19 cellular contexts compared by ENCODE assay signal in genomic region chr15:88377509-88377908, GRCh38.
DNase-seq lines count a peak whose midpoint lies in the region; ATAC-seq, FAIRE-seq and TF ChIP-seq lines count a peak whose summit lies in the region.
"Had no signal": no experiment of that assay in that cellular context is flagged by ENCODE, and none has a peak within 500 bp of the region (broad histone marks: within the 10 kb centered on the region; RNA-seq: fewer than 3 reads in every experiment).

No MANE protein-coding gene starts in this region.

- no peak overlapping the region for H3K4me2 ChIP-seq in A549
- no peak overlapping the region for H3K4me2 ChIP-seq in GM23248 (ENCODE audit: unreplicated experiment)
- no peak overlapping the region for H3K4me2 ChIP-seq in K562 (ENCODE audit: insufficient read depth, low read length)
- no peak overlapping the region for H3K4me2 ChIP-seq in osteoblast (ENCODE audit: insufficient read depth, low read length)
- H3K4me2 ChIP-seq: GM23338 had no signal

- H3K27ac ChIP-seq in A549 (peak overlapping the region; percentile 84 to 90), GM23248 (peak overlapping the region; percentile 91), K562 (ENCODE audit: extremely low read depth, low read depth, low read length) (no peak overlapping the region), osteoblast (ENCODE audit: low read depth, low read length) (peak overlapping the region; percentile 99), WERI-Rb-1 (no peak overlapping the region)
- H3K27ac ChIP-seq: C4-2B, HL-60 had no signal

- H3K27me3 ChIP-seq in GM23248 (replicated peaks; ENCODE audit: insufficient read depth) (no peaks in the 10 kb centered on the region), K562 (ENCODE audit: control insufficient read depth in 2 of 2, insufficient read depth in 2 of 2, low read length in 2 of 2) (peaks cover 0 to 3% of the 10 kb centered on the region in 2 experiments; a peak in 1 of 5 replicates), osteoblast (ENCODE audit: insufficient read depth, low read length) (no peaks in the 10 kb centered on the region), WERI-Rb-1 (ENCODE audit: insufficient read depth, low read depth, severe bottlenecking) (peaks cover 70% of the 10 kb centered on the region)

- no peak overlapping the region for H3K4me3 ChIP-seq in A549
- H3K4me3 ChIP-seq in GM23248 = no peak overlapping the region
- H3K4me3 ChIP-seq in K562 = no peak overlapping the region
- H3K4me3 ChIP-seq in osteoblast (ENCODE audit: insufficient read depth, low read length) = no peak overlapping the region
- no peak overlapping the region for H3K4me3 ChIP-seq in WERI-Rb-1 (ENCODE audit: low read depth, low read length)
- H3K4me3 ChIP-seq: GM23338 had no signal

- FAIRE-seq in A549 (lab: Jason Lieb, UNC) = no peak
- FAIRE-seq in K562 (lab: Jason Lieb, UNC) = no peak
- FAIRE-seq: GM12892, GM18507 had no signal

- H4K20me1 ChIP-seq in GM23248 (ENCODE audit: insufficient read depth) = no peaks in the 10 kb centered on the region
- H4K20me1 ChIP-seq in K562 (replicated peaks; ENCODE audit: control insufficient read depth, insufficient read depth, low read length) = no peaks in the 10 kb centered on the region; the same call in 1 of the 2 replicates
- no peaks in the 10 kb centered on the region for H4K20me1 ChIP-seq in osteoblast (ENCODE audit: insufficient read depth, low read length)

- BruUV-seq in K562 (replicated peaks; lab: Mats Ljungman, UMichigan) = no TSS peak

- H2AFZ ChIP-seq in GM23248 = no peak overlapping the region
- H2AFZ ChIP-seq in K562 (ENCODE audit: low read depth, low read length) = no peak overlapping the region
- no peak overlapping the region for H2AFZ ChIP-seq in osteoblast (ENCODE audit: low read length)
- H2AFZ ChIP-seq: GM23338 had no signal

- no peaks in the 10 kb centered on the region for H3K79me2 ChIP-seq in GM23248 (ENCODE audit: insufficient read depth)
- H3K79me2 ChIP-seq in K562 (ENCODE audit: control insufficient read depth, insufficient read depth, low read length) = no peaks in the 10 kb centered on the region
- H3K79me2 ChIP-seq in osteoblast (ENCODE audit: insufficient read depth, low read length) = no peaks in the 10 kb centered on the region

- intact Hi-C loops in K562 (cut with micrococcal nuclease) = no loop called here

- WGBS in A549 (ENCODE audit: missing lambda C conversion rate) = 44% methylated on average over 2 of the region's 2 CpGs
- WGBS in GM23248 (ENCODE audit: low coverage in 1 of 2, low lambda C conversion rate in 2 of 2, missing lambda C conversion rate in 2 of 2), 2 experiments = 67 to 82% methylated on average over 2 of the region's 2 CpGs
- WGBS in K562 (ENCODE audit: insufficient coverage, low coverage, missing lambda C conversion rate) = 3% methylated on average over 2 of the region's 2 CpGs

- no peak for TF ChIP-seq POLR2A in A549 (IDR thresholded peaks at IDR 0.05; ENCODE audit: low read length)
- TF ChIP-seq POLR2A in K562 (conservative IDR thresholded peaks at IDR 0.05) = no peak

- CTCF ChIA-PET in A549 (lab: Yijun Ruan, JAX) = no interaction called here
- CTCF ChIA-PET in K562 (lab: Yijun Ruan, JAX; ENCODE audit: low intra/inter-chr PET ratio) = no interaction called here

- H3F3A ChIP-seq in GM23248 (ENCODE audit: insufficient read depth) = peaks cover 42% of the 10 kb centered on the region

- H3K36me3 ChIP-seq in GM23248 (ENCODE audit: low read depth) (no peaks in the 10 kb centered on the region), K562 (ENCODE audit: control insufficient read depth, insufficient read depth, low read length) (no peaks in the 10 kb centered on the region), osteoblast (ENCODE audit: insufficient read depth, low read length) (no peaks in the 10 kb centered on the region), WERI-Rb-1 (no peaks in the 10 kb centered on the region)

- POLR2A ChIA-PET in A549 (lab: Yijun Ruan, JAX) = no interaction called here
- POLR2A ChIA-PET in K562 (lab: Yijun Ruan, JAX) = no interaction called here

- H3K4me1 ChIP-seq in A549 (peaks cover 54% of the 10 kb centered on the region), GM23248 (ENCODE audit: insufficient read depth) (peaks cover 47% of the 10 kb centered on the region), K562 (replicated peaks in 1 of 2; ENCODE audit: control insufficient read depth in 2 of 2, insufficient read depth in 2 of 2, low read length in 2 of 2) (no peaks in the 10 kb centered on the region), osteoblast (ENCODE audit: insufficient read depth, low read length) (peaks cover 48% of the 10 kb centered on the region)

- H3K9me2 ChIP-seq in GM23248 (ENCODE audit: insufficient read depth) = no peaks in the 10 kb centered on the region

- H3K9me3 ChIP-seq in A549 (peaks cover 5% of the 10 kb centered on the region; the same call in 2 of the 3 replicates), GM23248 (ENCODE audit: low read depth) (no peaks in the 10 kb centered on the region), K562 (replicated peaks; ENCODE audit: control insufficient read depth, insufficient read depth, low read depth, low read length) (no peaks in the 10 kb centered on the region), osteoblast (ENCODE audit: low read depth, low read length) (no peaks in the 10 kb centered on the region), WERI-Rb-1 (ENCODE audit: severe bottlenecking) (no peaks in the 10 kb centered on the region)

- in situ Hi-C loops in GM23248 (cut with MboI) = no loop called here
- in situ Hi-C loops in K562 (cut with MboI) = no loop called here

- H3K9ac ChIP-seq in GM23248 (no peak overlapping the region), K562 (ENCODE audit: insufficient read depth in 1 of 2, low read depth in 2 of 2, low read length in 2 of 2) (no peak overlapping the region)

- ATAC-seq in A549 (no peak), K562 (no peak), HG03045 (IDR thresholded peaks at IDR 0.05; ENCODE audit: unreplicated experiment) (no peak), HG03457 (IDR thresholded peaks at IDR 0.05; ENCODE audit: unreplicated experiment) (no peak)
- ATAC-seq: GM23338, HCT116 had no signal

- no peak for TF ChIP-seq CTCF in A549 (IDR thresholded peaks at IDR 0.05)
- no peak for TF ChIP-seq CTCF in K562 (IDR thresholded peaks at IDR 0.05 in 2 of 3, conservative IDR thresholded peaks at IDR 0.05 in 1 of 3; ENCODE audit: insufficient read depth in 2 of 3, low read depth in 1 of 3, low read length in 3 of 3)
- TF ChIP-seq CTCF in osteoblast (IDR thresholded peaks at IDR 0.05; ENCODE audit: extremely low read depth, low read depth, low read length) = no peak
- TF ChIP-seq CTCF in WERI-Rb-1 (IDR thresholded peaks at IDR 0.05; ENCODE audit: low read depth, low read length) = no peak

- TF ChIP-seq RAD21 in A549 (conservative IDR thresholded peaks at IDR 0.05 in 1 of 2, IDR thresholded peaks at IDR 0.05 in 1 of 2) = no peak
- TF ChIP-seq RAD21 in K562 (CRISPR knock-in tag; conservative IDR thresholded peaks at IDR 0.05 in 1 of 2, IDR thresholded peaks at IDR 0.05 in 1 of 2) = no peak

- TF ChIP-seq EP300 in A549 (IDR thresholded peaks at IDR 0.05) (no peak), K562 (IDR thresholded peaks at IDR 0.05; ENCODE audit: low read length) (no peak)

- DNase-seq in A549 (ENCODE audit: low read depth in 1 of 2, low spot score in 1 of 2) = no peak
- no peak for DNase-seq in GM23248
- DNase-seq in K562 (ENCODE audit: extremely low read depth in 1 of 4, low spot score in 3 of 4) = no peak
- DNase-seq in osteoblast (ENCODE audit: insufficient read length, low spot score, missing footprints) = no peak
- no peak for DNase-seq in WERI-Rb-1
- DNase-seq: AML-193; CD4-positive, alpha-beta memory T cell; DMS153; DMS79; GDM1; H7 had no signal

- no peaks in the 10 kb centered on the region for H3K9me1 ChIP-seq in K562 (ENCODE audit: control insufficient read depth, insufficient read depth, low read length)

TF ChIP-seq in A549, 52 proteins besides CTCF, POLR2A, EP300 and RAD21:
- TF ChIP-seq, protein P1, sequence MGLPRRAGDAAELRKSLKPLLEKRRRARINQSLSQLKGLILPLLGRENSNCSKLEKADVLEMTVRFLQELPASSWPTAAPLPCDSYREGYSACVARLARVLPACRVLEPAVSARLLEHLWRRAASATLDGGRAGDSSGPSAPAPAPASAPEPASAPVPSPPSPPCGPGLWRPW (IDR thresholded peaks at IDR 0.05) = no peak
- TF ChIP-seq USF2 (IDR thresholded peaks at IDR 0.05) = 0 out of 2 replicates have a peak, but pooled peaks have one; percentile 32

TF ChIP-seq in K562, 482 proteins besides CTCF, POLR2A, EP300 and RAD21:
- TF ChIP-seq RAD51 (IDR thresholded peaks at IDR 0.05; ENCODE audit: borderline replicate concordance, low read depth) (0 out of 2 replicates have a peak, but pooled peaks have one; percentile 21), CHD4 (IDR thresholded peaks at IDR 0.05; ENCODE audit: insufficient read depth, insufficient replicate concordance, low read depth, low read length, poor library complexity, severe bottlenecking) (no peak), GABPB2 (CRISPR knock-in tag; conservative IDR thresholded peaks at IDR 0.05) (no peak), TBP (optimal IDR thresholded peaks at IDR 0.05; ENCODE audit: low read depth, low read length) (no peak), THAP7 (CRISPR knock-in tag; IDR thresholded peaks at IDR 0.05) (no peak), ZBED1 (IDR thresholded peaks at IDR 0.05) (no peak), HNRNPUL1 (IDR thresholded peaks at IDR 0.05; ENCODE audit: low read length) (no peak)

Comparison
In these comparisons a context has a peak if more than half of its experiments do, and no peak if none do; other contexts are left out.
1. H3K27ac ChIP-seq: peak in A549 (2 of 2), GM23248 (single experiment) and osteoblast (single experiment); none in K562 (single experiment) and WERI-Rb-1 (single experiment).
2. Of the 35 proteins assayed by ChIP-seq in both K562 and A549: peak only in K562: none; only in A549: USF2; in both: none; in neither: 34.